In the genomic region with DNA sequence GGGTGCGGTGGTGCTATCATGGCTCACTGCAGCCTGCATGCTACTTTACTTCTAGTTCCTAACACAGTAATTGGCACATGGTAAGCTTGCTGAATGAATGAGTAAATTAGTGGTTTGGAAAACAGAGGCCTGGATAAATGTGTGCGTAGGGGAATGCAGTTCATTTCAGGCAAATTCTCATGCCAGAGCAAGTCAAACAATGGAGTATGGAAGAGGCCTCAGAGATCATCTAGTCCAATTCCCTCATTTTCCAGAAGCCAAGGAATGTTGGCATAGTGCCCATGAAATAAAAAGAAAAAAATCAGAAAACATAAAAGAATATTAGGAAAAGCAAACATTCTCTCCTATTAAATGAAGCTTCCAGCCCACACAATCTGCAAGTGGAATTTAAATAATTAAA, we compare ENCODE assay signal across 13 cellular contexts.
"Had no signal": no experiment of that assay in that cellular context is flagged by ENCODE, and none has a peak within 500 bp of the region (broad histone marks: within the 10 kb centered on the region; RNA-seq: fewer than 3 reads in every experiment).

No MANE protein-coding gene starts in this region.

- H3K27ac ChIP-seq: gastrocnemius medialis, lower lobe of right lung, upper lobe of right lung had no signal

- DNase-seq: activated CD4-positive, alpha-beta T cell treated with anti-CD3 and anti-CD28 coated beads for 1 hour; activated CD4-positive, alpha-beta T cell treated with anti-CD3 and anti-CD28 coated beads, Interleukin-2, amount 50 U/mL, for 48 hours; activated gamma-delta T cell; activated T-cell treated with anti-CD3 and anti-CD28 coated beads, Interleukin-2, amount 50 U/mL, for 48 hours; gastrocnemius medialis; naive thymus-derived CD8-positive, alpha-beta T cell; posterior cingulate gyrus; sigmoid colon; upper lobe of right lung had no signal

- H3K27me3 ChIP-seq: breast epithelium, gastrocnemius medialis, sigmoid colon, upper lobe of right lung had no signal

- FAIRE-seq: keratinocyte had no signal

- H3K4me3 ChIP-seq: breast epithelium, gastrocnemius medialis, lower lobe of right lung, mucosa of descending colon, sigmoid colon, upper lobe of right lung had no signal

- H3K36me3 ChIP-seq: breast epithelium, gastrocnemius medialis, lower lobe of right lung, sigmoid colon, upper lobe of right lung had no signal

- H3K9me3 ChIP-seq: breast epithelium, gastrocnemius medialis, lower lobe of right lung, mucosa of descending colon, sigmoid colon, upper lobe of right lung had no signal
